In the genomic region with DNA sequence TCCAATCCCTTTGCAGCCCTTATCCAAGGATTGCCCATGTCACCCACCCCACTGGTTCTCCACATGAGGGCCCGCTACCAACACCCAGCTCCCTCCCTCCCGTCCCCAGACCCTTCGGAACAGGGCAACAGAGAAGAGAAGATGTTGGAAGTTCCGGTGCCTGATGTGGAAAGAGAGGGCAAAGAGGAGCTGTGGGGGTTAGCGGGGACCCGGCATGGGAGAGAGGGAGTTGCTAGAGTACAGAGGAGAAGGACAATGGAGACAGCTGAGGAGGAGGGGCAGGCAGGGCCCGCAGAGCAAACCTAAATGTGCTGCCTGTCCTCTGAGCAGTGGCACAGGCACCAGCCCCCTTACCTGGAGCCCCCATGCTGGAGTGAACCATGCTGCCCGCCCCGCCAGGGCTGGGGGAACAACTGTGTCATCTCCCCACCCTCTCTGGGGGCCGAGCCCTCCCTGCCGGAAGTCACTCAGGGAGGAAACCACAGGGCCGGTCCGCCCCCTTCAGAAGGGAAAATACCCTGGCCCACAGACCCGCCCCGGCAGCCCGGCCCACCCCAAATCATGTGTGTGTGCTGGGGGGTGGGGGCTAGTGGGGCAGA, we compare ENCODE assay signal across 2 cellular contexts.
TF ChIP-seq lines count a peak whose summit lies in the region.

TSS of gene POU2F2 (minus strand) at position 417 of the 599 bp plus-strand sequence. CDS start at position 382, 35 bp downstream.

TF ChIP-seq in SK-N-SH, 30 proteins besides CTCF, POLR2A, EP300 and RAD21 (continued from another document):
- TF ChIP-seq, protein P1, sequence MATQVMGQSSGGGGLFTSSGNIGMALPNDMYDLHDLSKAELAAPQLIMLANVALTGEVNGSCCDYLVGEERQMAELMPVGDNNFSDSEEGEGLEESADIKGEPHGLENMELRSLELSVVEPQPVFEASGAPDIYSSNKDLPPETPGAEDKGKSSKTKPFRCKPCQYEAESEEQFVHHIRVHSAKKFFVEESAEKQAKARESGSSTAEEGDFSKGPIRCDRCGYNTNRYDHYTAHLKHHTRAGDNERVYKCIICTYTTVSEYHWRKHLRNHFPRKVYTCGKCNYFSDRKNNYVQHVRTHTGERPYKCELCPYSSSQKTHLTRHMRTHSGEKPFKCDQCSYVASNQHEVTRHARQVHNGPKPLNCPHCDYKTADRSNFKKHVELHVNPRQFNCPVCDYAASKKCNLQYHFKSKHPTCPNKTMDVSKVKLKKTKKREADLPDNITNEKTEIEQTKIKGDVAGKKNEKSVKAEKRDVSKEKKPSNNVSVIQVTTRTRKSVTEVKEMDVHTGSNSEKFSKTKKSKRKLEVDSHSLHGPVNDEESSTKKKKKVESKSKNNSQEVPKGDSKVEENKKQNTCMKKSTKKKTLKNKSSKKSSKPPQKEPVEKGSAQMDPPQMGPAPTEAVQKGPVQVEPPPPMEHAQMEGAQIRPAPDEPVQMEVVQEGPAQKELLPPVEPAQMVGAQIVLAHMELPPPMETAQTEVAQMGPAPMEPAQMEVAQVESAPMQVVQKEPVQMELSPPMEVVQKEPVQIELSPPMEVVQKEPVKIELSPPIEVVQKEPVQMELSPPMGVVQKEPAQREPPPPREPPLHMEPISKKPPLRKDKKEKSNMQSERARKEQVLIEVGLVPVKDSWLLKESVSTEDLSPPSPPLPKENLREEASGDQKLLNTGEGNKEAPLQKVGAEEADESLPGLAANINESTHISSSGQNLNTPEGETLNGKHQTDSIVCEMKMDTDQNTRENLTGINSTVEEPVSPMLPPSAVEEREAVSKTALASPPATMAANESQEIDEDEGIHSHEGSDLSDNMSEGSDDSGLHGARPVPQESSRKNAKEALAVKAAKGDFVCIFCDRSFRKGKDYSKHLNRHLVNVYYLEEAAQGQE (IDR thresholded peaks at IDR 0.05; ENCODE audit: low read depth, low read length), result no peak
- TF ChIP-seq, protein P2, sequence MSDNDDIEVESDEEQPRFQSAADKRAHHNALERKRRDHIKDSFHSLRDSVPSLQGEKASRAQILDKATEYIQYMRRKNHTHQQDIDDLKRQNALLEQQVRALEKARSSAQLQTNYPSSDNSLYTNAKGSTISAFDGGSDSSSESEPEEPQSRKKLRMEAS (IDR thresholded peaks at IDR 0.05; ENCODE audit: low read depth), result no peak
- TF ChIP-seq MXI1 (IDR thresholded peaks at IDR 0.05; ENCODE audit: low read depth, low read length), result no peak
- TF ChIP-seq SMC3 (IDR thresholded peaks at IDR 0.05; ENCODE audit: low read depth, low read length), result no peak
- TF ChIP-seq FOXM1 (IDR thresholded peaks at IDR 0.05; ENCODE audit: low read depth), result no peak
- no peak for TF ChIP-seq TCF12 (IDR thresholded peaks at IDR 0.05)
- no peak for TF ChIP-seq USF2 (IDR thresholded peaks at IDR 0.05; ENCODE audit: borderline replicate concordance, low read depth, low read length)
- TF ChIP-seq GATA2 (CRISPR knock-in tag; IDR thresholded peaks at IDR 0.05), result no peak
- no peak for TF ChIP-seq JUND (IDR thresholded peaks at IDR 0.05)
- no peak for TF ChIP-seq RXRA (IDR thresholded peaks at IDR 0.05; ENCODE audit: borderline replicate concordance, low read depth)
- TF ChIP-seq EZH2phosphoT487 (IDR thresholded peaks at IDR 0.05; ENCODE audit: borderline replicate concordance, low read depth), result no peak

TF ChIP-seq in SK-N-SH treated with all-trans-retinoic acid at 6 μM for 48 hours, 23 proteins besides CTCF, POLR2A, EP300 and RAD21 (continued from another document):
- TF ChIP-seq, protein P3, sequence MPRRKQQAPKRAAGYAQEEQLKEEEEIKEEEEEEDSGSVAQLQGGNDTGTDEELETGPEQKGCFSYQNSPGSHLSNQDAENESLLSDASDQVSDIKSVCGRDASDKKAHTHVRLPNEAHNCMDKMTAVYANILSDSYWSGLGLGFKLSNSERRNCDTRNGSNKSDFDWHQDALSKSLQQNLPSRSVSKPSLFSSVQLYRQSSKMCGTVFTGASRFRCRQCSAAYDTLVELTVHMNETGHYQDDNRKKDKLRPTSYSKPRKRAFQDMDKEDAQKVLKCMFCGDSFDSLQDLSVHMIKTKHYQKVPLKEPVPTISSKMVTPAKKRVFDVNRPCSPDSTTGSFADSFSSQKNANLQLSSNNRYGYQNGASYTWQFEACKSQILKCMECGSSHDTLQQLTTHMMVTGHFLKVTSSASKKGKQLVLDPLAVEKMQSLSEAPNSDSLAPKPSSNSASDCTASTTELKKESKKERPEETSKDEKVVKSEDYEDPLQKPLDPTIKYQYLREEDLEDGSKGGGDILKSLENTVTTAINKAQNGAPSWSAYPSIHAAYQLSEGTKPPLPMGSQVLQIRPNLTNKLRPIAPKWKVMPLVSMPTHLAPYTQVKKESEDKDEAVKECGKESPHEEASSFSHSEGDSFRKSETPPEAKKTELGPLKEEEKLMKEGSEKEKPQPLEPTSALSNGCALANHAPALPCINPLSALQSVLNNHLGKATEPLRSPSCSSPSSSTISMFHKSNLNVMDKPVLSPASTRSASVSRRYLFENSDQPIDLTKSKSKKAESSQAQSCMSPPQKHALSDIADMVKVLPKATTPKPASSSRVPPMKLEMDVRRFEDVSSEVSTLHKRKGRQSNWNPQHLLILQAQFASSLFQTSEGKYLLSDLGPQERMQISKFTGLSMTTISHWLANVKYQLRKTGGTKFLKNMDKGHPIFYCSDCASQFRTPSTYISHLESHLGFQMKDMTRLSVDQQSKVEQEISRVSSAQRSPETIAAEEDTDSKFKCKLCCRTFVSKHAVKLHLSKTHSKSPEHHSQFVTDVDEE (CRISPR knock-in tag; IDR thresholded peaks at IDR 0.05), result no peak
- no peak for TF ChIP-seq BACH2 (CRISPR knock-in tag; IDR thresholded peaks at IDR 0.05; ENCODE audit: borderline replicate concordance)
- no peak for TF ChIP-seq PPARA (CRISPR knock-in tag; IDR thresholded peaks at IDR 0.05; ENCODE audit: borderline replicate concordance)
- no peak for TF ChIP-seq OSR1 (CRISPR knock-in tag; IDR thresholded peaks at IDR 0.05)
- no peak for TF ChIP-seq ZFP3 (CRISPR knock-in tag; IDR thresholded peaks at IDR 0.05)
- TF ChIP-seq ESRRG (CRISPR knock-in tag; IDR thresholded peaks at IDR 0.05), result no peak
